In the genomic region with DNA sequence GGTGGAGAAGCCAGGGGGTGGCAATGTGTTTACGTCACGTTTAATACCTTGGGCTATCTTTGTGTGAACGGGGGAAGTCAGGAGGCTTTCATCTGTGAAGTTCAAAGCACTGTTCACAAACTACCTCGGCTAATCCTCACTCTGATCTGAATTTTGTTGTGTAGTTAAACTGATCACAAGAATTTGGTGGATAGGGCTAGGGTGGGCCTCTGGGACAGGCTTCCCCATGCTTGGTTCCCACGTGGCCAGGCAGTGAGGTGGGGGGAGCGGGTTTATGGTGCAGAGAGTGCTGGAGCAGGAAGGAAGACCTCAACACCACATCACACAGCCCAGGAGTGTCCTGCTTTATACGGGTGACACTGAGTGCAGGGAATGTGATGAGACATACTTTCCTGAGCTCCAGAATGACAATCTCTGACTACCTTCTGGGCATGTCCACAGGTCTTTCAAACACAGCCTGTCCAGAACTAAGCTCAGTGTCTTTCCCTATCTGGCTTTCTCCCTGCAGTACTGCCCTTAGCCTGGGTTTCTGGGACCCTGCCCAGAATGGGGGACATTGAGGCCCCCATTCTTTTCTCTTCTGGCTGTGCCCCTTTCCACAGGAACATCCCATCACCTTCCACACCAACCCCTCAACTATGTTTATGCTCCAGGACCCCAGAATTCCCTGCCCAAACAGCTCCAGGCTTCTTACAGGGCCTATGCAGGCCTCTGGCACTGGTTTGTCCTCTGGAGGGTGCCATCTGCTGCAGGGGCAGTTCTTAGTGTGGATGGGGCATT, we compare ENCODE assay signal across 13 cellular contexts. TPM values are rescaled to one million over a fixed set of nuclear protein-coding genes. Genes with fewer than 3 reads are reported as not detected.
DNase-seq lines count a peak whose midpoint lies in the region; ATAC-seq and TF ChIP-seq lines count a peak whose summit lies in the region.
"Had no signal": no experiment of that assay in that cellular context is flagged by ENCODE, and none has a peak within 500 bp of the region (broad histone marks: within the 10 kb centered on the region; RNA-seq: fewer than 3 reads in every experiment).

No MANE protein-coding gene starts in this region.

- 31 to 55% methylated on average over 7 of the region's 7 CpGs for WGBS in heart right ventricle, 2 donors
- 43 to 49% methylated on average over 7 of the region's 7 CpGs for WGBS in thyroid gland, 2 donors

- H3K4me1 ChIP-seq in heart right ventricle (peaks cover 0 to 19% (median 7%) of the 10 kb centered on the region in 9 donors), adipocyte (ENCODE audit: control insufficient read depth, insufficient read depth, low read length) (peaks cover 19% of the 10 kb centered on the region), thyroid gland (peaks cover 3 to 11% of the 10 kb centered on the region in 2 donors)

- H3K36me3 ChIP-seq in heart right ventricle (no peaks in the 10 kb centered on the region), adipocyte (ENCODE audit: control insufficient read depth, insufficient read depth, low read length, severe bottlenecking) (no peaks in the 10 kb centered on the region), thyroid gland (no peaks in the 10 kb centered on the region)

- DNase-seq in heart right ventricle (no peak), cardiac septum (ENCODE audit: low spot score) (no peak), adipocyte (ENCODE audit: low read depth) (peak; percentile 22), kidney glomerular epithelial cell (lab: John Stamatoyannopoulos, UW) (peak; percentile 84), thyroid gland (no peak), D341Med (ENCODE audit: low spot score) (no peak)
- DNase-seq: activated CD8-positive, alpha-beta memory T cell treated with anti-CD3 and anti-CD28 coated beads, Interleukin-2, amount 10 ng/mL, durations not matched to agents 7 days and 5 days; amygdala; effector memory CD8-positive, alpha-beta T cell; T-helper 9 cell had no signal

- no peak for TF ChIP-seq POLR2A in thyroid gland (IDR thresholded peaks at IDR 0.05)

- no peaks in the 10 kb centered on the region for H3K9me3 ChIP-seq in heart right ventricle
- no peaks in the 10 kb centered on the region for H3K9me3 ChIP-seq in adipocyte (ENCODE audit: control insufficient read depth, low read length)
- H3K9me3 ChIP-seq in thyroid gland = no peaks in the 10 kb centered on the region

- H3K4me3 ChIP-seq in heart right ventricle (no peak overlapping the region), adipocyte (ENCODE audit: low read length) (no peak overlapping the region), thyroid gland (replicated peaks in 1 of 3) (no peak overlapping the region)

- H3K27ac ChIP-seq in heart right ventricle (peak overlapping the region in 8 of 10 donors; percentile 9 to 81 (median 76)), thyroid gland (peak overlapping the region in 2 of 3 donors; percentile 20)

- TF ChIP-seq CTCF in heart right ventricle (IDR thresholded peaks at IDR 0.05) = no peak
- no peak for TF ChIP-seq CTCF in thyroid gland (IDR thresholded peaks at IDR 0.05)

- H3K9ac ChIP-seq in adipocyte (ENCODE audit: low read length) = no peak overlapping the region

- ATAC-seq in heart right ventricle (peak in 5 of 8 donors; percentile 16 to 54 (median 46)), HG02973 (IDR thresholded peaks at IDR 0.05; ENCODE audit: unreplicated experiment) (no peak), HG03521 (IDR thresholded peaks at IDR 0.05; ENCODE audit: unreplicated experiment) (no peak)
- ATAC-seq: activated CD8-positive, alpha-beta memory T cell treated with anti-CD3 and anti-CD28 coated beads, Interleukin-2, amount 10 ng/mL, durations not matched to agents 7 days and 5 days; effector memory CD8-positive, alpha-beta T cell had no signal

- intact Hi-C loops in heart right ventricle (cut with DNase I) (no loop called here), cardiac septum (cut with DNase I) (no loop called here), thyroid gland (cut with DNase I) (no loop called here)

- H3K27me3 ChIP-seq in heart right ventricle = no peaks in the 10 kb centered on the region
- no peaks in the 10 kb centered on the region for H3K27me3 ChIP-seq in adipocyte (replicated peaks; ENCODE audit: control insufficient read depth, insufficient read depth, low read length)
- H3K27me3 ChIP-seq in thyroid gland = no peaks in the 10 kb centered on the region

RNA-seq across cellular contexts. Expression of a gene that starts 36.6 kb away (rescaled TPM):
- total RNA-seq in heart right ventricle = 10 to 100 TPM in 1 of 10 donors, 1 to 10 TPM in 9; 1.2 to 16.5 (median 6.1) TPM
- polyA plus RNA-seq in heart right ventricle = 1 to 10 TPM; 3.4 to 5.0 TPM
- 23.8 TPM for total RNA-seq in cardiac septum
- total RNA-seq in thyroid gland = 1 to 10 TPM in 1 of 4 donors, under 1 TPM in 3; 0.45 to 3.6 (median 0.60) TPM
- total RNA-seq: OCI-LY7 had no signal

Comparison
In these comparisons a context has a peak if more than half of its experiments do, and no peak if none do; other contexts are left out.
1. ATAC-seq: peak in heart right ventricle (5 of 8); none in HG02973 (single experiment) and HG03521 (single experiment).
2. DNase-seq: peak in adipocyte (single experiment) and kidney glomerular epithelial cell (single experiment); none in heart right ventricle (0 of 2), cardiac septum (single experiment), thyroid gland (0 of 2) and D341Med (single experiment).